8 cellular contexts compared by ENCODE assay signal in genomic region chrX:104968241-104968640, GRCh38.
"Had no signal": no experiment of that assay in that cellular context is flagged by ENCODE, and none has a peak within 500 bp of the region (broad histone marks: within the 10 kb centered on the region; RNA-seq: fewer than 3 reads in every experiment).

No MANE protein-coding gene starts in this region.

- H3K4me2 ChIP-seq: GM23338 had no signal

- ATAC-seq: GM23338, K562 had no signal

- FAIRE-seq: H1, H54, K562 had no signal

- DNase-seq: H9, HCEC 1CT, IMR-90 had no signal

- H3K4me3 ChIP-seq: GM23338, K562 had no signal

- H3K27ac ChIP-seq: HL-60 had no signal
